8 cellular contexts compared by ENCODE assay signal in genomic region chr14:65336191-65336591, GRCh38.
DNase-seq lines count a peak whose midpoint lies in the region; ATAC-seq, FAIRE-seq and TF ChIP-seq lines count a peak whose summit lies in the region.

No MANE protein-coding gene starts in this region.

- no peaks in the 10 kb centered on the region for H4K20me1 ChIP-seq in fibroblast of lung (ENCODE audit: control insufficient read depth, extremely low read depth, insufficient read depth, low read length)

- no peak overlapping the region for H3K4me2 ChIP-seq in fibroblast of lung (ENCODE audit: extremely low read depth, insufficient read depth, low read length)

- DNase-seq in activated CD4-positive, alpha-beta T cell treated with anti-CD3 and anti-CD28 coated beads for 36 hours = peak; percentile 72
- DNase-seq in activated CD4-positive, alpha-beta T cell treated with anti-CD3 and anti-CD28 coated beads, Interleukin-2, amount 50 U/mL, for 1 hour = no peak
- DNase-seq in SK-N-MC (ENCODE audit: low read depth, low spot score) (no peak), fibroblast of lung (ENCODE audit: low read depth in 2 of 2) (peak; percentile 41 to 86), CD1c-positive myeloid dendritic cell (ENCODE audit: extremely low spot score) (no peak), urothelium cell line (ENCODE audit: low spot score) (no peak), NCI-H187 (lab: John Stamatoyannopoulos, UW) (no peak)
- peak; percentile 65 to 73 for DNase-seq in stimulated activated naive CD8-positive, alpha-beta T cell treated with anti-CD3 and anti-CD28 coated beads, Interleukin-15, amount 100 ng/mL, for 72 hours

- no peak overlapping the region for H3K4me3 ChIP-seq in SK-N-MC
- H3K4me3 ChIP-seq in fibroblast of lung (replicated peaks in 1 of 4; ENCODE audit: control extremely low read depth in 1 of 4, insufficient read depth in 1 of 4, low read depth in 3 of 4, low read length in 4 of 4) = no peak overlapping the region

- H3K79me2 ChIP-seq in fibroblast of lung (ENCODE audit: control insufficient read depth, insufficient read depth, low read length) = no peaks in the 10 kb centered on the region

- FAIRE-seq in urothelium cell line (lab: Jason Lieb, UNC) = no peak

- H3K9me3 ChIP-seq in SK-N-MC (ENCODE audit: low read depth, low read length) (no peaks in the 10 kb centered on the region; the same call in 1 of the 2 replicates), fibroblast of lung (ENCODE audit: control insufficient read depth, insufficient read depth, low read depth, low read length) (no peaks in the 10 kb centered on the region)

- H3K27ac ChIP-seq in SK-N-MC = peak overlapping the region; percentile 96
- peak overlapping the region; percentile 50 for H3K27ac ChIP-seq in fibroblast of lung (ENCODE audit: insufficient read depth, low read length)

- POLR2A ChIA-PET in activated CD4-positive, alpha-beta T cell treated with anti-CD3 and anti-CD28 coated beads for 36 hours (lab: Charles Lee) = no interaction called here

- H3K4me3 Mint-ChIP-seq in activated CD4-positive, alpha-beta T cell treated with anti-CD3 and anti-CD28 coated beads for 36 hours = peak overlapping the region; percentile 74
- H3K4me3 Mint-ChIP-seq in stimulated activated naive CD8-positive, alpha-beta T cell treated with anti-CD3 and anti-CD28 coated beads, Interleukin-15, amount 100 ng/mL, for 72 hours = peak overlapping the region; percentile 75 to 92

- peak; percentile 89 for ATAC-seq in activated CD4-positive, alpha-beta T cell treated with anti-CD3 and anti-CD28 coated beads for 36 hours
- ATAC-seq in stimulated activated naive CD8-positive, alpha-beta T cell treated with anti-CD3 and anti-CD28 coated beads, Interleukin-15, amount 100 ng/mL, for 72 hours = peak; percentile 96

- TF ChIP-seq CTCF in fibroblast of lung (conservative IDR thresholded peaks at IDR 0.05 in 1 of 2, IDR thresholded peaks at IDR 0.05 in 1 of 2; ENCODE audit: low read depth in 1 of 2, low read length in 2 of 2) = no peak

- H2AFZ ChIP-seq in fibroblast of lung (ENCODE audit: low read length) = peak overlapping the region; percentile 86

- H3K36me3 ChIP-seq in SK-N-MC (ENCODE audit: insufficient read depth, low read length) (no peaks in the 10 kb centered on the region), fibroblast of lung (ENCODE audit: control insufficient read depth, insufficient read depth, low read length) (no peaks in the 10 kb centered on the region)

- H3K9me3 Mint-ChIP-seq in activated CD4-positive, alpha-beta T cell treated with anti-CD3 and anti-CD28 coated beads for 36 hours (ENCODE audit: low read depth) = no peaks in the 10 kb centered on the region
- no peaks in the 10 kb centered on the region for H3K9me3 Mint-ChIP-seq in stimulated activated naive CD8-positive, alpha-beta T cell treated with anti-CD3 and anti-CD28 coated beads, Interleukin-15, amount 100 ng/mL, for 72 hours

- no peaks in the 10 kb centered on the region for H3K27me3 Mint-ChIP-seq in activated CD4-positive, alpha-beta T cell treated with anti-CD3 and anti-CD28 coated beads for 36 hours
- no peaks in the 10 kb centered on the region for H3K27me3 Mint-ChIP-seq in stimulated activated naive CD8-positive, alpha-beta T cell treated with anti-CD3 and anti-CD28 coated beads, Interleukin-15, amount 100 ng/mL, for 72 hours

- H3K27me3 ChIP-seq in fibroblast of lung (ENCODE audit: control insufficient read depth, insufficient read depth, low read length) = no peaks in the 10 kb centered on the region

- intact Hi-C loops in activated CD4-positive, alpha-beta T cell treated with anti-CD3 and anti-CD28 coated beads for 36 hours (cut with DNase I, micrococcal nuclease) = loop anchor here (1.0 to 5.0 kb wide), 7 partner anchors 33 to 369 kb away; partner anchors contain the start of genes FUT8 (in 1 of the 2) and MAX (in 1 of the 2)

- H3K9ac ChIP-seq in SK-N-MC (ENCODE audit: insufficient read length) (peak overlapping the region; percentile 37), fibroblast of lung (ENCODE audit: insufficient read depth, low read length) (no peak overlapping the region)

- peaks cover 6% of the 10 kb centered on the region for H3K36me3 Mint-ChIP-seq in activated CD4-positive, alpha-beta T cell treated with anti-CD3 and anti-CD28 coated beads for 36 hours (ENCODE audit: low read depth)

- H3K27ac Mint-ChIP-seq in activated CD4-positive, alpha-beta T cell treated with anti-CD3 and anti-CD28 coated beads for 36 hours = peak overlapping the region; percentile 95
- H3K27ac Mint-ChIP-seq in stimulated activated naive CD8-positive, alpha-beta T cell treated with anti-CD3 and anti-CD28 coated beads, Interleukin-15, amount 100 ng/mL, for 72 hours = peak overlapping the region; percentile 84 to 97

- H3K4me1 Mint-ChIP-seq in activated CD4-positive, alpha-beta T cell treated with anti-CD3 and anti-CD28 coated beads for 36 hours = peaks cover 55% of the 10 kb centered on the region
- peaks cover 72% of the 10 kb centered on the region for H3K4me1 Mint-ChIP-seq in stimulated activated naive CD8-positive, alpha-beta T cell treated with anti-CD3 and anti-CD28 coated beads, Interleukin-15, amount 100 ng/mL, for 72 hours

- CTCF ChIA-PET in activated CD4-positive, alpha-beta T cell treated with anti-CD3 and anti-CD28 coated beads for 36 hours (lab: Charles Lee) = interaction anchor here (0.6 to 1.7 kb wide), 4 partner anchors 31 to 113 kb away, joined by 4 to 5 read pairs (median 4); no protein-coding TSS in a partner anchor

- H3K4me1 ChIP-seq in fibroblast of lung (ENCODE audit: control insufficient read depth, extremely low read depth, insufficient read depth, low read length) = peaks cover 26% of the 10 kb centered on the region

Comparison
In these comparisons a context has a peak if more than half of its experiments do, and no peak if none do; other contexts are left out.
1. DNase-seq: peak in activated CD4-positive, alpha-beta T cell treated with anti-CD3 and anti-CD28 coated beads for 36 hours (single experiment), fibroblast of lung (2 of 2) and stimulated activated naive CD8-positive, alpha-beta T cell treated with anti-CD3 and anti-CD28 coated beads, Interleukin-15, amount 100 ng/mL, for 72 hours (2 of 2); none in activated CD4-positive, alpha-beta T cell treated with anti-CD3 and anti-CD28 coated beads, Interleukin-2, amount 50 U/mL, for 1 hour (single experiment), SK-N-MC (single experiment), CD1c-positive myeloid dendritic cell (single experiment), urothelium cell line (single experiment) and NCI-H187 (0 of 2).